In genomic region chr12:39467432-39467870, GRCh38 we compare ENCODE assay signal across 8 cellular contexts. TPM values are rescaled to one million over a fixed set of nuclear protein-coding genes. Genes with fewer than 3 reads are reported as not detected.
A peak's percentile ranks its signal among the peaks of the same experiment; 100 is the strongest.
DNase-seq lines count a peak whose midpoint lies in the region; ATAC-seq and TF ChIP-seq lines count a peak whose summit lies in the region.

No MANE protein-coding gene starts in this region.

- TF ChIP-seq CTCF in PC-9 (conservative IDR thresholded peaks at IDR 0.05) = no peak
- TF ChIP-seq CTCF in osteoblast (IDR thresholded peaks at IDR 0.05; ENCODE audit: extremely low read depth, low read depth, low read length) = no peak
- no peak for TF ChIP-seq CTCF in psoas muscle (IDR thresholded peaks at IDR 0.05)

- no peaks in the 10 kb centered on the region for H3F3A ChIP-seq in PC-9 (ENCODE audit: insufficient read depth, low read depth)

- intact Hi-C loops in PC-9 (cut with micrococcal nuclease; ENCODE audit: unreplicated experiment) (no loop called here), psoas muscle (cut with DNase I) (no loop called here)

- H3K4me2 ChIP-seq in PC-9 = no peak overlapping the region
- no peak overlapping the region for H3K4me2 ChIP-seq in osteoblast (ENCODE audit: insufficient read depth, low read length)

- H3K27ac ChIP-seq in PC-9 (no peak overlapping the region), osteoblast (ENCODE audit: low read depth, low read length) (no peak overlapping the region), psoas muscle (no peak overlapping the region)

- peak; percentile 7 for DNase-seq in activated CD4-positive, alpha-beta T cell treated with anti-CD3 and anti-CD28 coated beads for 48 hours
- DNase-seq in activated CD4-positive, alpha-beta T cell treated with anti-CD3 and anti-CD28 coated beads for 4 hours = no peak
- no peak for DNase-seq in PC-9
- DNase-seq in osteoblast (ENCODE audit: insufficient read length, low spot score, missing footprints) = no peak
- no peak for DNase-seq in NCI-H69 (lab: John Stamatoyannopoulos, UW)
- no peak for DNase-seq in pons (ENCODE audit: low spot score)
- no peak for DNase-seq in psoas muscle

- no TSS peak for BruUV-seq in PC-9 (replicated peaks; lab: Mats Ljungman, UMichigan)

- H3K36me3 ChIP-seq in PC-9 (ENCODE audit: low read depth) (no peaks in the 10 kb centered on the region), osteoblast (ENCODE audit: insufficient read depth, low read length) (no peaks in the 10 kb centered on the region), psoas muscle (ENCODE audit: insufficient read depth in 1 of 2, low read depth in 1 of 2) (no peaks in the 10 kb centered on the region)

- H3K9me3 ChIP-seq in PC-9 (ENCODE audit: insufficient read depth, low read depth) (no peaks in the 10 kb centered on the region; the same call in 1 of the 2 replicates), osteoblast (ENCODE audit: low read depth, low read length) (no peaks in the 10 kb centered on the region), psoas muscle (no peaks in the 10 kb centered on the region)

- H3K79me2 ChIP-seq in PC-9 (ENCODE audit: low read depth) = no peaks in the 10 kb centered on the region
- H3K79me2 ChIP-seq in osteoblast (ENCODE audit: insufficient read depth, low read length) = no peaks in the 10 kb centered on the region

- CTCF ChIA-PET in PC-9 (lab: Charles Lee) = no interaction called here

- H2AFZ ChIP-seq in PC-9 (0 out of 2 replicates have a peak overlapping the region, but pooled peaks have one; percentile 43), osteoblast (ENCODE audit: low read length) (peak overlapping the region; percentile 63)

- H3K4me1 ChIP-seq in PC-9 (replicated peaks; ENCODE audit: insufficient read depth) (no peaks in the 10 kb centered on the region), osteoblast (ENCODE audit: insufficient read depth, low read length) (no peaks in the 10 kb centered on the region), psoas muscle (no peaks in the 10 kb centered on the region)

- H3K4me3 ChIP-seq in PC-9 (no peak overlapping the region), osteoblast (ENCODE audit: insufficient read depth, low read length) (no peak overlapping the region), psoas muscle (no peak overlapping the region)

- H3K27me3 ChIP-seq in PC-9 (ENCODE audit: insufficient read depth, low read depth) (no peaks in the 10 kb centered on the region), osteoblast (ENCODE audit: insufficient read depth, low read length) (no peaks in the 10 kb centered on the region), psoas muscle (ENCODE audit: insufficient read depth in 3 of 3, low read length in 2 of 3) (no peaks in the 10 kb centered on the region)

- ATAC-seq in HG02588 (IDR thresholded peaks at IDR 0.05; ENCODE audit: unreplicated experiment) = peak; percentile 74
- no peak for ATAC-seq in psoas muscle

- no peaks in the 10 kb centered on the region for H4K20me1 ChIP-seq in PC-9 (ENCODE audit: insufficient read depth)
- H4K20me1 ChIP-seq in osteoblast (ENCODE audit: insufficient read depth, low read length) = no peaks in the 10 kb centered on the region

- no peaks in the 10 kb centered on the region for H3K9me2 ChIP-seq in PC-9 (ENCODE audit: insufficient read depth)

- POLR2A ChIA-PET in PC-9 (lab: Charles Lee; ENCODE audit: unreplicated experiment) = no interaction called here

RNA-seq across cellular contexts. Expression of gene KIF21A, which starts 24.5 kb away (rescaled TPM):
- total RNA-seq in PC-9 (2021) = 12.1 and 13.6 TPM in 2 replicates
- 4.3 and 4.7 TPM in 2 replicates for total RNA-seq in osteoblast
- 10 to 100 TPM; 23.1 to 33.6 (median 29.8) TPM for total RNA-seq in psoas muscle
- polyA plus RNA-seq in psoas muscle = 10 to 100 TPM in 2 of 3 donors, 1 to 10 TPM in 1; 8.5 to 29.4 (median 15.7) TPM
